24 cellular contexts compared by ENCODE assay signal in genomic region chr17:53227101-53227500, GRCh38.
A peak's percentile ranks its signal among the peaks of the same experiment; 100 is the strongest.
DNase-seq lines count a peak whose midpoint lies in the region; ATAC-seq, FAIRE-seq and TF ChIP-seq lines count a peak whose summit lies in the region.
"Had no signal": no experiment of that assay in that cellular context is flagged by ENCODE, and none has a peak within 500 bp of the region (broad histone marks: within the 10 kb centered on the region; RNA-seq: fewer than 3 reads in every experiment).

No MANE protein-coding gene starts in this region.

- TF ChIP-seq CTCF in foreskin keratinocyte (conservative IDR thresholded peaks at IDR 0.05) (no peak), MM.1S (IDR thresholded peaks at IDR 0.05; ENCODE audit: low read length) (no peak)

- H3K36me3 ChIP-seq in SJCRH30: no peaks in the 10 kb centered on the region
- H3K36me3 ChIP-seq in MM.1S (replicated peaks; ENCODE audit: insufficient read depth, low read length): no peaks in the 10 kb centered on the region
- H3K36me3 ChIP-seq: BE2C; BLaER1 treated with 17β-estradiol and CSF1 and Interleukin-3, amounts not matched to agents 10 nM and 100 nM had no signal

- H3F3A ChIP-seq in MM.1S (ENCODE audit: insufficient read depth, low read length): no peaks in the 10 kb centered on the region

- peaks cover 9% of the 10 kb centered on the region for H3K4me1 ChIP-seq in foreskin keratinocyte
- no peaks in the 10 kb centered on the region for H3K4me1 ChIP-seq in SJCRH30
- H3K4me1 ChIP-seq in MM.1S (ENCODE audit: low read length): no peaks in the 10 kb centered on the region
- H3K4me1 ChIP-seq: A549; BE2C; BLaER1 treated with 17β-estradiol and CSF1 and Interleukin-3, amounts not matched to agents 10 nM and 100 nM had no signal

- no peak overlapping the region for H3K9ac ChIP-seq in MM.1S (ENCODE audit: low read length)
- H3K9ac ChIP-seq: BLaER1 treated with 17β-estradiol and CSF1 and Interleukin-3, amounts not matched to agents 10 nM and 100 nM had no signal

- H4K20me1 ChIP-seq in MM.1S (ENCODE audit: insufficient read depth, low read length): no peaks in the 10 kb centered on the region
- H4K20me1 ChIP-seq: BLaER1 treated with 17β-estradiol and CSF1 and Interleukin-3, amounts not matched to agents 10 nM and 100 nM had no signal

- FAIRE-seq in frontal cortex (lab: Jason Lieb, UNC): no peak
- FAIRE-seq: A549, D721Med, GM12891, GM18507 had no signal

- no peak overlapping the region for H2AFZ ChIP-seq in MM.1S (ENCODE audit: low read length)
- H2AFZ ChIP-seq: GM23338 had no signal

- H3K4me3 ChIP-seq in SJCRH30 (no peak overlapping the region), MM.1S (ENCODE audit: low read length) (no peak overlapping the region)
- H3K4me3 ChIP-seq: A549; BLaER1 treated with 17β-estradiol and CSF1 and Interleukin-3, amounts not matched to agents 10 nM and 100 nM; GM23338 had no signal

- H3K4me2 ChIP-seq in MM.1S (ENCODE audit: low read depth, low read length): no peak overlapping the region
- H3K4me2 ChIP-seq: A549; BLaER1 treated with 17β-estradiol and CSF1 and Interleukin-3, amounts not matched to agents 10 nM and 100 nM; GM23338 had no signal

- H3K79me2 ChIP-seq in MM.1S (ENCODE audit: low read length): no peaks in the 10 kb centered on the region

- no peak for ATAC-seq in foreskin keratinocyte
- ATAC-seq: A549, GM23338, HCT116 had no signal

- H3K27ac ChIP-seq in foreskin keratinocyte: no peak overlapping the region
- no peak overlapping the region for H3K27ac ChIP-seq in SJCRH30
- H3K27ac ChIP-seq in MM.1S (ENCODE audit: low read length): no peak overlapping the region
- H3K27ac ChIP-seq: A549; BLaER1 treated with 17β-estradiol and CSF1 and Interleukin-3, amounts not matched to agents 10 nM and 100 nM had no signal

- no peaks in the 10 kb centered on the region for H3K9me2 ChIP-seq in MM.1S (replicated peaks; ENCODE audit: insufficient read depth, low read length)

- H3K27me3 ChIP-seq in foreskin keratinocyte: no peaks in the 10 kb centered on the region
- H3K27me3 ChIP-seq in SJCRH30: no peaks in the 10 kb centered on the region
- H3K27me3 ChIP-seq in MM.1S (replicated peaks; ENCODE audit: insufficient read depth, low read length): no peaks in the 10 kb centered on the region
- H3K27me3 ChIP-seq: BE2C; BLaER1 treated with 17β-estradiol and CSF1 and Interleukin-3, amounts not matched to agents 10 nM and 100 nM had no signal

- H3K9me3 ChIP-seq in SJCRH30 (replicated peaks) (no peaks in the 10 kb centered on the region), MM.1S (replicated peaks; ENCODE audit: insufficient read depth, low read length) (no peaks in the 10 kb centered on the region)
- H3K9me3 ChIP-seq: BE2C; BLaER1 treated with 17β-estradiol and CSF1 and Interleukin-3, amounts not matched to agents 10 nM and 100 nM had no signal

- DNase-seq in HT1080 (ENCODE audit: low read depth) (peak; percentile 26), dermis blood vessel endothelial cell (peak; percentile 58), foreskin keratinocyte (peak; percentile 6 to 46), SJCRH30 (no peak), frontal cortex (ENCODE audit: low spot score in 2 of 2) (no peak), MM.1S (no peak)
- DNase-seq: 8988T; ACHN; AML-193; BE2C; CD4-positive, alpha-beta T cell; CD8-positive, alpha-beta memory T cell; DMS 273 treated with DMSO at 0.1 percent for 48 hours; DMS79; EL; GF-D8; H9 had no signal

Comparison
In these comparisons a context has a peak if more than half of its experiments do, and no peak if none do; other contexts are left out.
1. DNase-seq: peak in HT1080 (single experiment), dermis blood vessel endothelial cell (single experiment) and foreskin keratinocyte (2 of 2); none in SJCRH30 (0 of 2), frontal cortex (0 of 2) and MM.1S (single experiment).